In genomic region chr22:31623634-31624312, GRCh38 we compare ENCODE assay signal across 21 cellular contexts. TPM values are rescaled to one million over a fixed set of nuclear protein-coding genes. Genes with fewer than 3 reads are reported as not detected.
DNase-seq lines count a peak whose midpoint lies in the region; ATAC-seq and TF ChIP-seq lines count a peak whose summit lies in the region.
"Had no signal": no experiment of that assay in that cellular context is flagged by ENCODE, and none has a peak within 500 bp of the region (broad histone marks: within the 10 kb centered on the region; RNA-seq: fewer than 3 reads in every experiment).

No MANE protein-coding gene starts in this region.

- H3K36me3 Mint-ChIP-seq in activated CD8-positive, alpha-beta T cell treated with anti-CD3 and anti-CD28 coated beads for 36 hours (ENCODE audit: low read depth): peaks cover 15% of the 10 kb centered on the region
- peaks cover 15% of the 10 kb centered on the region for H3K36me3 Mint-ChIP-seq in activated CD8-positive, alpha-beta T cell treated with anti-CD3 and anti-CD28 coated beads, Interleukin-2, amount 10 ng/mL, durations not matched to agents 7 days and 5 days (ENCODE audit: low read depth)
- H3K36me3 Mint-ChIP-seq in activated T-helper 17 cell treated with anti-CD3 and anti-CD28 coated beads, Interleukin-2, amount 50 U/mL, for 72 hours (ENCODE audit: low read depth): peaks cover 56% of the 10 kb centered on the region
- H3K36me3 Mint-ChIP-seq in stimulated activated naive B cell treated with anti-CD40 and anti-IgM and Interleukin-4, amounts not matched to agents 10 μg/mL and 1 μg/mL and 100 μg/mL, for 72 hours: peaks cover 36 to 69% of the 10 kb centered on the region in 2 donors
- peaks cover 47% of the 10 kb centered on the region for H3K36me3 Mint-ChIP-seq in Calu3 (ENCODE audit: insufficient read depth, unreplicated experiment)

- peaks cover 33% of the 10 kb centered on the region for H3K4me1 Mint-ChIP-seq in activated CD8-positive, alpha-beta T cell treated with anti-CD3 and anti-CD28 coated beads for 36 hours (ENCODE audit: low read depth)
- peaks cover 26% of the 10 kb centered on the region for H3K4me1 Mint-ChIP-seq in activated CD8-positive, alpha-beta T cell treated with anti-CD3 and anti-CD28 coated beads, Interleukin-2, amount 10 ng/mL, durations not matched to agents 7 days and 5 days (ENCODE audit: low read depth)
- H3K4me1 Mint-ChIP-seq in activated T-helper 17 cell treated with anti-CD3 and anti-CD28 coated beads, Interleukin-2, amount 50 U/mL, for 72 hours: peaks cover 17% of the 10 kb centered on the region
- H3K4me1 Mint-ChIP-seq in stimulated activated naive B cell treated with anti-CD40 and anti-IgM and Interleukin-4, amounts not matched to agents 10 μg/mL and 1 μg/mL and 100 μg/mL, for 72 hours: peaks cover 32 to 56% of the 10 kb centered on the region in 2 donors
- H3K4me1 Mint-ChIP-seq in Calu3 (ENCODE audit: low read depth, unreplicated experiment): peaks cover 4% of the 10 kb centered on the region

- peak overlapping the region; percentile 63 for H3K27ac Mint-ChIP-seq in activated CD8-positive, alpha-beta T cell treated with anti-CD3 and anti-CD28 coated beads for 36 hours
- H3K27ac Mint-ChIP-seq in activated CD8-positive, alpha-beta T cell treated with anti-CD3 and anti-CD28 coated beads, Interleukin-2, amount 10 ng/mL, durations not matched to agents 7 days and 5 days: no peak overlapping the region
- peak overlapping the region; percentile 76 for H3K27ac Mint-ChIP-seq in activated T-helper 17 cell treated with anti-CD3 and anti-CD28 coated beads, Interleukin-2, amount 50 U/mL, for 72 hours
- peak overlapping the region; percentile 20 for H3K27ac Mint-ChIP-seq in stimulated activated naive B cell treated with anti-CD40 and anti-IgM and Interleukin-4, amounts not matched to agents 10 μg/mL and 1 μg/mL and 100 μg/mL, for 72 hours
- H3K27ac Mint-ChIP-seq in Calu3 (ENCODE audit: unreplicated experiment): no peak overlapping the region
- H3K27ac Mint-ChIP-seq: dendritic cell treated with granulocyte-macrophage colony-stimulating factor and Interleukin-4, amounts not matched to agents 40 ng/mL and 50 ng/mL, for 4 days had no signal

- ATAC-seq in activated CD8-positive, alpha-beta T cell treated with anti-CD3 and anti-CD28 coated beads for 36 hours: no peak
- no peak for ATAC-seq in activated CD8-positive, alpha-beta T cell treated with anti-CD3 and anti-CD28 coated beads, Interleukin-2, amount 10 ng/mL, durations not matched to agents 7 days and 5 days
- no peak for ATAC-seq in activated T-helper 17 cell treated with anti-CD3 and anti-CD28 coated beads, Interleukin-2, amount 50 U/mL, for 72 hours (replicated peaks)
- no peak for ATAC-seq in stimulated activated naive B cell treated with anti-CD40 and anti-IgM and Interleukin-4, amounts not matched to agents 10 μg/mL and 1 μg/mL and 100 μg/mL, for 72 hours (replicated peaks)
- ATAC-seq in GM21529 (IDR thresholded peaks at IDR 0.05; ENCODE audit: unreplicated experiment) (no peak), HG02885 (IDR thresholded peaks at IDR 0.05; ENCODE audit: poor library complexity, unreplicated experiment) (no peak)
- ATAC-seq: heart right ventricle, right cardiac atrium, SK-N-SH treated with all-trans-retinoic acid at 6 μM for 48 hours had no signal

- no peaks in the 10 kb centered on the region for H3K9me3 Mint-ChIP-seq in activated CD8-positive, alpha-beta T cell treated with anti-CD3 and anti-CD28 coated beads for 36 hours
- H3K9me3 Mint-ChIP-seq in activated CD8-positive, alpha-beta T cell treated with anti-CD3 and anti-CD28 coated beads, Interleukin-2, amount 10 ng/mL, durations not matched to agents 7 days and 5 days (ENCODE audit: insufficient read depth): no peaks in the 10 kb centered on the region
- no peaks in the 10 kb centered on the region for H3K9me3 Mint-ChIP-seq in activated T-helper 17 cell treated with anti-CD3 and anti-CD28 coated beads, Interleukin-2, amount 50 U/mL, for 72 hours
- H3K9me3 Mint-ChIP-seq in stimulated activated naive B cell treated with anti-CD40 and anti-IgM and Interleukin-4, amounts not matched to agents 10 μg/mL and 1 μg/mL and 100 μg/mL, for 72 hours: no peaks in the 10 kb centered on the region
- no peaks in the 10 kb centered on the region for H3K9me3 Mint-ChIP-seq in Calu3 (ENCODE audit: low read depth, unreplicated experiment)
- H3K9me3 Mint-ChIP-seq: dendritic cell treated with granulocyte-macrophage colony-stimulating factor and Interleukin-4, amounts not matched to agents 40 ng/mL and 50 ng/mL, for 4 days had no signal

- CTCF ChIA-PET in activated CD8-positive, alpha-beta T cell treated with anti-CD3 and anti-CD28 coated beads for 36 hours (lab: Charles Lee): interaction anchor here (0.9 to 1.9 kb wide), 3 partner anchors 10 to 67 kb away, joined by 3 to 6 read pairs (median 6); no protein-coding TSS in a partner anchor
- CTCF ChIA-PET in activated CD8-positive, alpha-beta T cell treated with anti-CD3 and anti-CD28 coated beads, Interleukin-2, amount 10 ng/mL, durations not matched to agents 7 days and 5 days (lab: Charles Lee): no interaction called here
- CTCF ChIA-PET in Calu3 (lab: Charles Lee): no interaction called here

- no peak for TF ChIP-seq CTCF in activated CD8-positive, alpha-beta T cell treated with anti-CD3 and anti-CD28 coated beads for 36 hours (IDR thresholded peaks at IDR 0.05)
- no peak for TF ChIP-seq CTCF in Calu3 (IDR thresholded peaks at IDR 0.05; ENCODE audit: unreplicated experiment)

- H3K4me3 Mint-ChIP-seq in activated CD8-positive, alpha-beta T cell treated with anti-CD3 and anti-CD28 coated beads for 36 hours: no peak overlapping the region
- no peak overlapping the region for H3K4me3 Mint-ChIP-seq in activated CD8-positive, alpha-beta T cell treated with anti-CD3 and anti-CD28 coated beads, Interleukin-2, amount 10 ng/mL, durations not matched to agents 7 days and 5 days
- no peak overlapping the region for H3K4me3 Mint-ChIP-seq in activated T-helper 17 cell treated with anti-CD3 and anti-CD28 coated beads, Interleukin-2, amount 50 U/mL, for 72 hours
- H3K4me3 Mint-ChIP-seq in stimulated activated naive B cell treated with anti-CD40 and anti-IgM and Interleukin-4, amounts not matched to agents 10 μg/mL and 1 μg/mL and 100 μg/mL, for 72 hours: no peak overlapping the region
- H3K4me3 Mint-ChIP-seq in Calu3 (ENCODE audit: low read depth, unreplicated experiment): no peak overlapping the region
- H3K4me3 Mint-ChIP-seq: dendritic cell treated with granulocyte-macrophage colony-stimulating factor and Interleukin-4, amounts not matched to agents 40 ng/mL and 50 ng/mL, for 4 days had no signal

- no peak for DNase-seq in activated CD8-positive, alpha-beta T cell treated with anti-CD3 and anti-CD28 coated beads for 36 hours
- no peak for DNase-seq in activated CD8-positive, alpha-beta T cell treated with anti-CD3 and anti-CD28 coated beads, Interleukin-2, amount 10 ng/mL, durations not matched to agents 7 days and 5 days
- DNase-seq in left kidney (ENCODE audit: low read depth, low spot score) (peak; percentile 39), Calu3 (no peak)
- DNase-seq in stimulated activated naive B cell treated with anti-CD40 and anti-IgM and Interleukin-4, amounts not matched to agents 10 μg/mL and 1 μg/mL and 100 μg/mL, for 72 hours: no peak
- DNase-seq: activated CD4-positive, CD25-positive, alpha-beta regulatory T cell treated with anti-CD3 and anti-CD28 coated beads, Interleukin-2, amount 50 U/mL, for 72 hours; brain microvascular endothelial cell; GOT3; heart right ventricle; NCI-H1092 treated with DMSO at 0.1 percent for 48 hours; NCI-H2029; NCI-H524; RPMI8226; stimulated activated CD8-positive, alpha-beta memory T cell treated with anti-CD3 and anti-CD28 coated beads, Interleukin-4, amount 100 ng/mL, for 48 hours; T1000 had no signal

- BruUV-seq in Calu3 (replicated peaks; lab: Mats Ljungman, UMichigan): no TSS peak

- H3K27me3 Mint-ChIP-seq in activated CD8-positive, alpha-beta T cell treated with anti-CD3 and anti-CD28 coated beads for 36 hours: no peaks in the 10 kb centered on the region
- no peaks in the 10 kb centered on the region for H3K27me3 Mint-ChIP-seq in activated CD8-positive, alpha-beta T cell treated with anti-CD3 and anti-CD28 coated beads, Interleukin-2, amount 10 ng/mL, durations not matched to agents 7 days and 5 days (ENCODE audit: low read depth)
- H3K27me3 Mint-ChIP-seq in activated T-helper 17 cell treated with anti-CD3 and anti-CD28 coated beads, Interleukin-2, amount 50 U/mL, for 72 hours: no peaks in the 10 kb centered on the region
- H3K27me3 Mint-ChIP-seq in stimulated activated naive B cell treated with anti-CD40 and anti-IgM and Interleukin-4, amounts not matched to agents 10 μg/mL and 1 μg/mL and 100 μg/mL, for 72 hours: no peaks in the 10 kb centered on the region
- no peaks in the 10 kb centered on the region for H3K27me3 Mint-ChIP-seq in Calu3 (ENCODE audit: unreplicated experiment)
- H3K27me3 Mint-ChIP-seq: dendritic cell treated with granulocyte-macrophage colony-stimulating factor and Interleukin-4, amounts not matched to agents 40 ng/mL and 50 ng/mL, for 4 days had no signal

- intact Hi-C loops in activated CD8-positive, alpha-beta T cell treated with anti-CD3 and anti-CD28 coated beads for 36 hours (cut with micrococcal nuclease): no loop called here
- intact Hi-C loops in Calu3 (cut with micrococcal nuclease; ENCODE audit: unreplicated experiment): no loop called here

- POLR2A ChIA-PET in activated CD8-positive, alpha-beta T cell treated with anti-CD3 and anti-CD28 coated beads for 36 hours (lab: Charles Lee): interaction anchor here (0.8 to 1.8 kb wide), 5 partner anchors 8 to 22 kb away, joined by 3 to 6 read pairs (median 4); no protein-coding TSS in a partner anchor
- POLR2A ChIA-PET in activated CD8-positive, alpha-beta T cell treated with anti-CD3 and anti-CD28 coated beads, Interleukin-2, amount 10 ng/mL, durations not matched to agents 7 days and 5 days (lab: Charles Lee): interaction anchor here (0.6 to 0.8 kb wide), 2 partner anchors 13 to 29 kb away, joined by 3 to 4 read pairs; no protein-coding TSS in a partner anchor

RNA-seq across cellular contexts. Expression of gene PISD, which starts 38.2 kb away (rescaled TPM):
- 10 to 100 TPM; 33.9 to 35.9 TPM for total RNA-seq in activated CD8-positive, alpha-beta T cell treated with anti-CD3 and anti-CD28 coated beads for 36 hours
- total RNA-seq in activated CD8-positive, alpha-beta T cell treated with anti-CD3 and anti-CD28 coated beads, Interleukin-2, amount 10 ng/mL, durations not matched to agents 7 days and 5 days: 10 to 100 TPM; 28.8 to 29.2 TPM
- 10 to 100 TPM; 41.1 to 44.1 TPM for total RNA-seq in activated T-helper 17 cell treated with anti-CD3 and anti-CD28 coated beads, Interleukin-2, amount 50 U/mL, for 72 hours
- 45.9 and 53.4 TPM in 2 replicates for total RNA-seq in Calu3 (2022)

Comparison
In these comparisons a context has a peak if more than half of its experiments do, and no peak if none do; other contexts are left out.
1. H3K27ac Mint-ChIP-seq: peak in activated CD8-positive, alpha-beta T cell treated with anti-CD3 and anti-CD28 coated beads for 36 hours (single experiment), activated T-helper 17 cell treated with anti-CD3 and anti-CD28 coated beads, Interleukin-2, amount 50 U/mL, for 72 hours (single experiment) and stimulated activated naive B cell treated with anti-CD40 and anti-IgM and Interleukin-4, amounts not matched to agents 10 μg/mL and 1 μg/mL and 100 μg/mL, for 72 hours (single experiment); none in activated CD8-positive, alpha-beta T cell treated with anti-CD3 and anti-CD28 coated beads, Interleukin-2, amount 10 ng/mL, durations not matched to agents 7 days and 5 days (single experiment) and Calu3 (single experiment).